8 cellular contexts compared by ENCODE assay signal in genomic region chr5:35815089-35815936, GRCh38. TPM values are rescaled to one million over a fixed set of nuclear protein-coding genes. Genes with fewer than 3 reads are reported as not detected.
DNase-seq lines count a peak whose midpoint lies in the region; ATAC-seq and TF ChIP-seq lines count a peak whose summit lies in the region.

No MANE protein-coding gene starts in this region.

- H3K36me3 Mint-ChIP-seq in Caco-2 (ENCODE audit: insufficient read depth, unreplicated experiment), result no peaks in the 10 kb centered on the region

- 0 out of 2 replicates have a peak, but pooled peaks cover 14% of the 10 kb centered on the region for H3K4me1 ChIP-seq in Caco-2

- no peak overlapping the region for H3K27ac Mint-ChIP-seq in Caco-2 (ENCODE audit: unreplicated experiment)

- ATAC-seq in GM18868 (IDR thresholded peaks at IDR 0.05; ENCODE audit: unreplicated experiment), result peak; percentile 66
- peak; percentile 41 for ATAC-seq in sciatic nerve

- intact Hi-C loops in Caco-2 (cut with micrococcal nuclease; ENCODE audit: unreplicated experiment), result loop anchor here (1.0 kb wide), 1 partner anchor 38 kb away; no protein-coding TSS in a partner anchor
- intact Hi-C loops in sciatic nerve (cut with DNase I), result no loop called here

- CTCF ChIA-PET in Caco-2 (lab: Charles Lee), result no interaction called here

- peaks cover 7% of the 10 kb centered on the region for H3K4me1 Mint-ChIP-seq in Caco-2 (ENCODE audit: low read depth, unreplicated experiment)

- H3K9me3 ChIP-seq in Caco-2, result no peaks in the 10 kb centered on the region

- POLR2A ChIA-PET in Caco-2 (lab: Charles Lee), result no interaction called here

- H3K4me3 ChIP-seq in Caco-2 (ENCODE audit: low read depth, low read length) (no peak overlapping the region), cardiac fibroblast (replicated peaks in 1 of 2; ENCODE audit: low read depth in 2 of 2, low read length in 2 of 2) (no peak overlapping the region)

- in situ Hi-C loops in KBM-7 (cut with MboI; ENCODE audit: low pct_unique_long_range_greater_than_20kb, low sequenced_read_pairs), result no loop called here

- peak; percentile 58 to 70 for TF ChIP-seq CTCF in Caco-2 (IDR thresholded peaks at IDR 0.05; ENCODE audit: insufficient read depth in 1 of 2, low read depth in 1 of 2, low read length in 1 of 2, severe bottlenecking in 1 of 2, unreplicated experiment in 1 of 2)
- peak; percentile 24 for TF ChIP-seq CTCF in cardiac fibroblast (IDR thresholded peaks at IDR 0.05; ENCODE audit: low read depth, low read length)

- peak; percentile 52 to 56 for DNase-seq in Caco-2
- DNase-seq in NCI-H1417 treated with DMSO at 0.1 percent for 48 hours (lab: John Stamatoyannopoulos, UW), result peak; percentile 3
- peak; percentile 3 to 15 for DNase-seq in cardiac fibroblast (ENCODE audit: low read depth in 2 of 2)
- DNase-seq in sciatic nerve (ENCODE audit: low spot score), result no peak
- no peak for DNase-seq in retina
- no peak for DNase-seq in KBM-7
- DNase-seq in anterior cingulate cortex (lab: John Stamatoyannopoulos, UW), result no peak

- H3K4me3 Mint-ChIP-seq in Caco-2 (ENCODE audit: unreplicated experiment), result no peak overlapping the region

- BruUV-seq in Caco-2 (replicated peaks; lab: Mats Ljungman, UMichigan), result no TSS peak

- H3K9me3 Mint-ChIP-seq in Caco-2 (ENCODE audit: unreplicated experiment), result no peaks in the 10 kb centered on the region

- H3K27me3 Mint-ChIP-seq in Caco-2 (ENCODE audit: insufficient read depth, unreplicated experiment), result no peaks in the 10 kb centered on the region

- H3K27me3 ChIP-seq in Caco-2 (replicated peaks; ENCODE audit: control insufficient read depth, insufficient read depth, low read length), result no peaks in the 10 kb centered on the region

- no peaks in the 10 kb centered on the region for H3K36me3 ChIP-seq in Caco-2 (ENCODE audit: control insufficient read depth, insufficient read depth, low read length)

RNA-seq across cellular contexts. Expression of gene IL7R, which starts 41.4 kb away (rescaled TPM):
- total RNA-seq in Caco-2 (2022) (not detected in 2 replicates), sciatic nerve (7.8 TPM)

Comparison
In these comparisons a context has a peak if more than half of its experiments do, and no peak if none do; other contexts are left out.
1. DNase-seq: peak in Caco-2 (2 of 2), NCI-H1417 treated with DMSO at 0.1 percent for 48 hours (single experiment) and cardiac fibroblast (2 of 2); none in sciatic nerve (single experiment), retina (single experiment), KBM-7 (single experiment) and anterior cingulate cortex (0 of 58).